ENCODE assay signal across 21 cellular contexts in the genomic region with DNA sequence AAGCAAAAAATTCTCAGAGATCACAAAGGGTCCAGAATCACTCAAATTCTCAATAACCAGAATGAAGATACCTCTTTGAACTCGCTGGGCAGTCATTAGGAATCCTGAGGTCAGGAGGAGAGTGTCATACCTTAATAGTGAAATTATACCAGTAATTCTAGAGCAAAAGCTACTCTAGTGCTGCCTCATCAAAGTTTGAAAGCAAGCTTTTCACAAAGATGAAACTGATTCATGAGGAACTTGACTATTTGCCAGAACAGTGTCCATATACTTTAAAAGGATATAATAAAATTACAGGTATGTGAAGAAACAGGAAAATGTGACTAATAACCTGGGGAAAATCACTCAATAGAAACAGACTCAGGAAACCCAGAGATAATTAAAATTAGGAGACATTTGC.
"Had no signal": no experiment of that assay in that cellular context is flagged by ENCODE, and none has a peak within 500 bp of the region (broad histone marks: within the 10 kb centered on the region; RNA-seq: fewer than 3 reads in every experiment).

No MANE protein-coding gene starts in this region.

- H3K4me3 ChIP-seq: Peyer's patch had no signal

- H3K9me3 ChIP-seq: Peyer's patch had no signal

- DNase-seq: activated B cell treated with CpG ODN at 0.5 μM for 24 hours; activated CD4-positive, alpha-beta T cell treated with anti-CD3 and anti-CD28 coated beads for 1 hour; activated CD4-positive, alpha-beta T cell treated with anti-CD3 and anti-CD28 coated beads, Interleukin-2, amount 10 ng/mL, durations not matched to agents 24 days and 14 days; activated CD4-positive, alpha-beta T cell treated with anti-CD3 and anti-CD28 coated beads, Interleukin-2, amount 50 U/mL, for 48 hours; activated CD8-positive, alpha-beta memory T cell treated with anti-CD3 and anti-CD28 coated beads, Interleukin-2, amount 10 ng/mL, durations not matched to agents 7 days and 5 days; activated effector memory CD4-positive, alpha-beta T cell treated with anti-CD3 and anti-CD28 coated beads, Interleukin-2, amount 50 U/mL, for 16 hours; activated naive CD4-positive, alpha-beta T cell treated with Interleukin-2 at 50 U/mL for 16 hours; activated T-cell treated with anti-CD3 and anti-CD28 coated beads, Interleukin-2, amount 50 U/mL, for 24 hours; amygdala; Karpas-422; NCI-H1105 treated with DMSO at 0.1 percent for 48 hours; NCI-H1436 treated with DMSO at 0.1 percent for 48 hours; NCI-H187; NCI-H2081; NCI-H526; NCI-H774; Peyer's patch; SIG-M5; T-helper 17 cell; T-helper 9 cell had no signal

- H3K27ac ChIP-seq: Peyer's patch had no signal

- ATAC-seq: activated CD8-positive, alpha-beta memory T cell treated with anti-CD3 and anti-CD28 coated beads, Interleukin-2, amount 10 ng/mL, durations not matched to agents 7 days and 5 days; activated naive CD4-positive, alpha-beta T cell treated with anti-CD3 and anti-CD28 coated beads, Interleukin-2, amount 50 U/mL, for 72 hours; T-helper 17 cell had no signal

- H3K36me3 ChIP-seq: Peyer's patch had no signal

- H3K27me3 ChIP-seq: Peyer's patch had no signal

- H3K4me1 ChIP-seq: Peyer's patch had no signal
